10 cellular contexts compared by ENCODE assay signal in genomic region chr17:83084621-83085056, GRCh38. TPM values are rescaled to one million over a fixed set of nuclear protein-coding genes. Genes with fewer than 3 reads are reported as not detected.
DNase-seq lines count a peak whose midpoint lies in the region; ATAC-seq and TF ChIP-seq lines count a peak whose summit lies in the region.
"Had no signal": no experiment of that assay in that cellular context is flagged by ENCODE, and none has a peak within 500 bp of the region (broad histone marks: within the 10 kb centered on the region; RNA-seq: fewer than 3 reads in every experiment).

No MANE protein-coding gene starts in this region.

- CTCF ChIA-PET in Calu3 (lab: Charles Lee), result no interaction called here

- TF ChIP-seq CTCF in AG10803 (conservative IDR thresholded peaks at IDR 0.05; ENCODE audit: low read length) (no peak), ascending aorta (IDR thresholded peaks at IDR 0.05) (no peak), Calu3 (IDR thresholded peaks at IDR 0.05; ENCODE audit: unreplicated experiment) (no peak)

- no peaks in the 10 kb centered on the region for H3K9me3 Mint-ChIP-seq in natural killer cell treated with Interleukin-12 subunit alpha and Interleukin-12 subunit beta and Interleukin-15 and Interleukin-18, amount 100 ng/mL, for 72 hours
- H3K9me3 Mint-ChIP-seq in Calu3 (ENCODE audit: low read depth, unreplicated experiment), result no peaks in the 10 kb centered on the region
- H3K9me3 Mint-ChIP-seq: activated naive CD4-positive, alpha-beta T cell treated with anti-CD3 and anti-CD28 coated beads, Interleukin-2, amount 50 U/mL, for 24 hours had no signal

- H3K9me3 ChIP-seq in ascending aorta, result no peaks in the 10 kb centered on the region

- H3K27me3 ChIP-seq in H7 (ENCODE audit: control insufficient read depth, insufficient read depth, low read length) (peaks cover 11% of the 10 kb centered on the region), ascending aorta (no peaks in the 10 kb centered on the region)

- peak overlapping the region; percentile 43 for H3K4me3 ChIP-seq in AG10803 (ENCODE audit: low read length)
- no peak overlapping the region for H3K4me3 ChIP-seq in H7 (ENCODE audit: insufficient read depth, low read depth, low read length)
- peak overlapping the region in 1 of 2 donors; percentile 95 for H3K4me3 ChIP-seq in ascending aorta

- peaks cover 41 to 55% of the 10 kb centered on the region in 2 donors for H3K4me1 Mint-ChIP-seq in natural killer cell treated with Interleukin-12 subunit alpha and Interleukin-12 subunit beta and Interleukin-15 and Interleukin-18, amount 100 ng/mL, for 72 hours (ENCODE audit: low read depth in 2 of 2)
- H3K4me1 Mint-ChIP-seq in Calu3 (ENCODE audit: low read depth, unreplicated experiment), result peaks cover 34% of the 10 kb centered on the region

- no peaks in the 10 kb centered on the region for H3K27me3 Mint-ChIP-seq in natural killer cell treated with Interleukin-12 subunit alpha and Interleukin-12 subunit beta and Interleukin-15 and Interleukin-18, amount 100 ng/mL, for 72 hours
- H3K27me3 Mint-ChIP-seq in Calu3 (ENCODE audit: unreplicated experiment), result no peaks in the 10 kb centered on the region

- H3K36me3 ChIP-seq in H7 (replicated peaks; ENCODE audit: control insufficient read depth, insufficient read depth, low read length) (no peaks in the 10 kb centered on the region; the same call in 1 of the 2 replicates), ascending aorta (peaks cover 17 to 39% of the 10 kb centered on the region in 2 donors)

- DNase-seq in AG10803 (ENCODE audit: low read depth), result no peak
- DNase-seq in H7, result peak; percentile 71
- DNase-seq in ascending aorta (ENCODE audit: low spot score in 2 of 2), result no peak
- no peak for DNase-seq in natural killer cell treated with Interleukin-12 subunit alpha and Interleukin-12 subunit beta and Interleukin-15 and Interleukin-18, amount 100 ng/mL, for 72 hours (ENCODE audit: low spot score)
- no peak for DNase-seq in Calu3
- DNase-seq in occipital lobe (lab: John Stamatoyannopoulos, UW), result no peak
- DNase-seq: Karpas-422 had no signal

- H3K27ac Mint-ChIP-seq in natural killer cell treated with Interleukin-12 subunit alpha and Interleukin-12 subunit beta and Interleukin-15 and Interleukin-18, amount 100 ng/mL, for 72 hours, result peak overlapping the region; percentile 92 to 94
- H3K27ac Mint-ChIP-seq in Calu3 (ENCODE audit: unreplicated experiment), result no peak overlapping the region

- peak overlapping the region; percentile 89 for H3K4me3 Mint-ChIP-seq in natural killer cell treated with Interleukin-12 subunit alpha and Interleukin-12 subunit beta and Interleukin-15 and Interleukin-18, amount 100 ng/mL, for 72 hours
- H3K4me3 Mint-ChIP-seq in Calu3 (ENCODE audit: low read depth, unreplicated experiment), result no peak overlapping the region
- H3K4me3 Mint-ChIP-seq: activated naive CD4-positive, alpha-beta T cell treated with anti-CD3 and anti-CD28 coated beads, Interleukin-2, amount 50 U/mL, for 24 hours had no signal

- H3K27ac ChIP-seq in ascending aorta, result peak overlapping the region; percentile 92 to 97

- peaks cover 6% of the 10 kb centered on the region for H3K36me3 Mint-ChIP-seq in natural killer cell treated with Interleukin-12 subunit alpha and Interleukin-12 subunit beta and Interleukin-15 and Interleukin-18, amount 100 ng/mL, for 72 hours
- H3K36me3 Mint-ChIP-seq in Calu3 (ENCODE audit: insufficient read depth, unreplicated experiment), result peaks cover 40% of the 10 kb centered on the region
- H3K36me3 Mint-ChIP-seq: activated naive CD4-positive, alpha-beta T cell treated with anti-CD3 and anti-CD28 coated beads, Interleukin-2, amount 50 U/mL, for 24 hours had no signal

- intact Hi-C loops in ascending aorta (cut with DNase I) (no loop called here), Calu3 (cut with micrococcal nuclease; ENCODE audit: unreplicated experiment) (no loop called here)

- H3K4me1 ChIP-seq in ascending aorta, result peaks cover 33 to 75% of the 10 kb centered on the region in 2 donors

- no TSS peak for BruUV-seq in Calu3 (replicated peaks; lab: Mats Ljungman, UMichigan)

- no peak for ATAC-seq in natural killer cell treated with Interleukin-12 subunit alpha and Interleukin-12 subunit beta and Interleukin-15 and Interleukin-18, amount 100 ng/mL, for 72 hours
- ATAC-seq in HG02763 (IDR thresholded peaks at IDR 0.05; ENCODE audit: unreplicated experiment) (no peak), GM21786 (IDR thresholded peaks at IDR 0.05; ENCODE audit: unreplicated experiment) (no peak)

RNA-seq across cellular contexts. Expression of gene METRNL, which starts 5.2 kb away (rescaled TPM):
- 26.6 and 32.0 TPM in 2 replicates for total RNA-seq in H7 (2014; rRNA removed; shearing (Covaris generic))
- total RNA-seq in ascending aorta, result 257 TPM
- 100 to 1,000 TPM; 179 to 208 TPM for total RNA-seq in natural killer cell treated with Interleukin-12 subunit alpha and Interleukin-12 subunit beta and Interleukin-15 and Interleukin-18, amount 100 ng/mL, for 72 hours
- total RNA-seq in Calu3 (2022), result 29.0 and 40.9 TPM in 2 replicates
- total RNA-seq in occipital lobe, result 22.3 TPM
